16 cellular contexts compared by ENCODE assay signal in the genomic region with DNA sequence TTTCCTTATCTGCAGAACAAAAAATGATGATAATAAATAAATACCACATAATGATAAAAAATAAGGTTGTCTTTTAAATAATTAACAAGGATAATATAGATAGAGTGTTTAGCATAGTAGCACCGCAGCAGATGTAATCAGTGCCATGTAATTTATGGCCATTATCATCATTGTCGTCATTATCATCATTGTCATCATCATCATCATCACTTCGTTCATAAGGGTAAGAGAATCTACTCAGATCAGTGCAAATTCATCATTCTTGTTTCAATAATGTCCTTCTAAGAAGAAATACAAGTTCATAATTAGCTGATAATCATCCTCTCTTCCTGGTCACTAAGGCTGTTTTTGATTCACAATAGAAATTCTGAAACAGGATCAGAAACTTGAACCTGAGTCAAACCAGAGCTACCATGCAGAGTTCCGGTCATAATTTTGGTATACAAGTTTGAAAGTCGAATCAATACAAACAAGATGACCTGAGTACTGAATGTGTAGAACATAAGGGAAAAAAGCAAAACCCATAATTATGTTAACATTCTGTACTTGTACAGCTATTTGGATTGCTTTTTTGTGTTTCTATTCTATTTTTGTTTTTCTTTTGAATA.
DNase-seq lines count a peak whose midpoint lies in the region; ATAC-seq and TF ChIP-seq lines count a peak whose summit lies in the region.
"Had no signal": no experiment of that assay in that cellular context is flagged by ENCODE, and none has a peak within 500 bp of the region (broad histone marks: within the 10 kb centered on the region; RNA-seq: fewer than 3 reads in every experiment).

No MANE protein-coding gene starts in this region.

- WGBS in body of pancreas, 2 donors: 51 to 65% methylated on average over 5 of the region's 5 CpGs

- no peaks in the 10 kb centered on the region for H3K4me1 ChIP-seq in body of pancreas

- TF ChIP-seq CTCF in body of pancreas (IDR thresholded peaks at IDR 0.05): no peak
- no peak for TF ChIP-seq CTCF in brain microvascular endothelial cell (IDR thresholded peaks at IDR 0.05; ENCODE audit: low read depth, low read length, missing control alignments)

- H3K4me3 ChIP-seq in body of pancreas (no peak overlapping the region), brain microvascular endothelial cell (ENCODE audit: low read depth, low read length) (no peak overlapping the region)
- H3K4me3 ChIP-seq: cardiac muscle cell had no signal

- intact Hi-C loops in body of pancreas (cut with DNase I): no loop called here

- H3K9me3 ChIP-seq in body of pancreas: no peaks in the 10 kb centered on the region

- H3K36me3 ChIP-seq in body of pancreas (replicated peaks in 1 of 2; ENCODE audit: insufficient read depth in 1 of 2, low read depth in 2 of 2) (no peaks in the 10 kb centered on the region), brain microvascular endothelial cell (replicated peaks) (no peaks in the 10 kb centered on the region)
- H3K36me3 ChIP-seq: cardiac muscle cell had no signal

- ATAC-seq in GM18499 (IDR thresholded peaks at IDR 0.05; ENCODE audit: insufficient read depth, unreplicated experiment) (peak; percentile 88), GM19397 (IDR thresholded peaks at IDR 0.05; ENCODE audit: unreplicated experiment) (peak; percentile 76), HG02588 (IDR thresholded peaks at IDR 0.05; ENCODE audit: unreplicated experiment) (peak; percentile 74), HG03342 (IDR thresholded peaks at IDR 0.05; ENCODE audit: unreplicated experiment) (peak; percentile 81), body of pancreas (no peak), HG02970 (IDR thresholded peaks at IDR 0.05; ENCODE audit: low FRiP score, unreplicated experiment) (no peak)
- ATAC-seq: naive thymus-derived CD4-positive, alpha-beta T cell; T-helper 17 cell had no signal

- no peak overlapping the region for H3K27ac ChIP-seq in body of pancreas
- H3K27ac ChIP-seq in brain microvascular endothelial cell: no peak overlapping the region
- H3K27ac ChIP-seq: cardiac muscle cell had no signal

- DNase-seq in body of pancreas (no peak), brain microvascular endothelial cell (no peak), NOMO-1 treated with DMSO at 0.1 percent for 48 hours (lab: John Stamatoyannopoulos, UW; ENCODE audit: unreplicated experiment) (no peak)
- DNase-seq: activated CD4-positive, alpha-beta T cell treated with anti-CD3 and anti-CD28 coated beads for 1 hour; CD8-positive, alpha-beta memory T cell; HFFc6; naive thymus-derived CD4-positive, alpha-beta T cell; NCI-H2107; stimulated activated CD4-positive, alpha-beta T cell treated with anti-CD3 and anti-CD28 coated beads, Interleukin-15, amount 100 ng/mL, for 24 hours; T-helper 17 cell had no signal

- TF ChIP-seq POLR2A in body of pancreas (IDR thresholded peaks at IDR 0.05): no peak

- no peaks in the 10 kb centered on the region for H3K27me3 ChIP-seq in body of pancreas
- no peaks in the 10 kb centered on the region for H3K27me3 ChIP-seq in brain microvascular endothelial cell (replicated peaks)
- H3K27me3 ChIP-seq: cardiac muscle cell had no signal

- in situ Hi-C loops in brain microvascular endothelial cell (cut with HindIII; ENCODE audit: low pct_ligation_motif_present, low sequenced_read_pairs): no loop called here

Comparison
In these comparisons a context has a peak if more than half of its experiments do, and no peak if none do; other contexts are left out.
1. ATAC-seq: peak in GM18499 (single experiment), GM19397 (single experiment), HG02588 (single experiment) and HG03342 (single experiment); none in body of pancreas (single experiment) and HG02970 (single experiment).